ENCODE assay signal across 1 cellular context in the genomic region with DNA sequence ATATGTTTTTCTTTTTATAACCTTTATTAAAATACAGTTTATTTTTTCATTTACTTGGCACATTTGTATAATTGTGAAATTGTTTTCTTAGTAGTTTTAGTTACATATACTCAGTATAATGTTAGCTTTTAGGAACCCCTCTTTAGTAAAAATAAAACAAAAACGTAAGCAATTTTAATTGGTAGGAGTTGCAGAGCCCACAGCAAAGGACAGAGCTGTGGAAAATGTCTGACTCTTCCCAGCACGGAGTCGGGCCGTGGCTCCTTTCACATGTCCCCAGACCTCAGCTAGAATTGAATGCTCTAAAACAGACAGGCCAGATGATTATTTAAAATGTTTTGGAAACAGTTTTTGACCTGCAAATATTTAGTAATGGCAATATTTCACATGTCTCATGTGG.
TF ChIP-seq lines count a peak whose summit lies in the region.

No MANE protein-coding gene starts in this region.

TF ChIP-seq in HepG2, 621 proteins besides CTCF, POLR2A, EP300 and RAD21:
- TF ChIP-seq NFKB2 (CRISPR knock-in tag; IDR thresholded peaks at IDR 0.05; ENCODE audit: borderline replicate concordance): no peak
- TF ChIP-seq MAFF (IDR thresholded peaks at IDR 0.05; ENCODE audit: low read depth, low read length): peak; percentile 55
- no peak for TF ChIP-seq TSC22D2 (CRISPR knock-in tag; IDR thresholded peaks at IDR 0.05; ENCODE audit: borderline replicate concordance)
- peak in 1 of 2 experiments; percentile 67; a peak in 3 of 4 replicates for TF ChIP-seq MAFK (conservative IDR thresholded peaks at IDR 0.05 in 1 of 2, IDR thresholded peaks at IDR 0.05 in 1 of 2; ENCODE audit: low read length in 2 of 2)
- TF ChIP-seq ZNF549 (CRISPR knock-in tag; IDR thresholded peaks at IDR 0.05): no peak
